ENCODE assay signal across 8 cellular contexts in genomic region chr2:178523596-178524134, GRCh38. TPM values are rescaled to one million over a fixed set of nuclear protein-coding genes. Genes with fewer than 3 reads are reported as not detected.
DNase-seq lines count a peak whose midpoint lies in the region; ATAC-seq and TF ChIP-seq lines count a peak whose summit lies in the region.

No MANE protein-coding gene starts in this region.

- H3K4me1 ChIP-seq in HUES6 (ENCODE audit: control insufficient read depth, insufficient read depth, low read length) (no peaks in the 10 kb centered on the region), mucosa of descending colon (ENCODE audit: low read depth) (peaks cover 7% of the 10 kb centered on the region)

- intact Hi-C loops in mucosa of descending colon (cut with DNase I, micrococcal nuclease): no loop called here

- no peak overlapping the region; the same call in 1 of the 2 replicates for H3K27ac ChIP-seq in HUES6 (ENCODE audit: low read depth, low read length)

- TF ChIP-seq CTCF in choroid plexus epithelial cell (conservative IDR thresholded peaks at IDR 0.05; ENCODE audit: low read depth, low read length) (no peak), mucosa of descending colon (IDR thresholded peaks at IDR 0.05) (no peak)

- peak overlapping the region; percentile 83 for H3K9ac ChIP-seq in HUES6 (ENCODE audit: low read length)

- H3K36me3 ChIP-seq in HUES6 (ENCODE audit: control insufficient read depth, insufficient read depth, low read length): peaks cover 10% of the 10 kb centered on the region; the same call in 1 of the 2 replicates
- H3K36me3 ChIP-seq in mucosa of descending colon (ENCODE audit: low read depth): no peaks in the 10 kb centered on the region

- H3K4me3 ChIP-seq in HUES6 (ENCODE audit: low read depth, low read length): peak overlapping the region; percentile 84
- peak overlapping the region; percentile 69 for H3K4me3 ChIP-seq in choroid plexus epithelial cell (ENCODE audit: low read depth, low read length)
- peak overlapping the region; percentile 40 for H3K4me3 ChIP-seq in mucosa of descending colon

- H3K9me3 ChIP-seq in HUES6 (ENCODE audit: control insufficient read depth, insufficient read depth, low read depth, low read length) (no peaks in the 10 kb centered on the region), mucosa of descending colon (no peaks in the 10 kb centered on the region)

- DNase-seq in choroid plexus epithelial cell (ENCODE audit: low read depth): no peak
- DNase-seq in mucosa of descending colon: no peak
- no peak for DNase-seq in globus pallidus (ENCODE audit: low spot score)
- DNase-seq in cerebellar nuclear complex (lab: John Stamatoyannopoulos, UW): no peak

- peak; percentile 14 for ATAC-seq in GM18511 (IDR thresholded peaks at IDR 0.05; ENCODE audit: unreplicated experiment)
- peak; percentile 25 for ATAC-seq in mucosa of descending colon
- no peak for ATAC-seq in HG03108 (IDR thresholded peaks at IDR 0.05; ENCODE audit: unreplicated experiment)
- no peak for ATAC-seq in GM19452 (IDR thresholded peaks at IDR 0.05; ENCODE audit: unreplicated experiment)

- H3K27me3 ChIP-seq in HUES6 (ENCODE audit: control insufficient read depth, insufficient read depth, low read length): no peaks in the 10 kb centered on the region

RNA-seq across cellular contexts. Expression of gene PLEKHA3, which starts 43.4 kb away (rescaled TPM):
- total RNA-seq in mucosa of descending colon: 10 to 100 TPM; 24.1 to 47.6 (median 26.3) TPM

RNA-seq across cellular contexts. Expression of gene FKBP7, which starts 45.3 kb away (rescaled TPM):
- total RNA-seq in mucosa of descending colon: 1 to 10 TPM; 2.1 to 8.7 (median 7.3) TPM

Comparison
In these comparisons a context has a peak if more than half of its experiments do, and no peak if none do; other contexts are left out.
1. ATAC-seq: peak in GM18511 (single experiment) and mucosa of descending colon (single experiment); none in HG03108 (single experiment) and GM19452 (single experiment).
2. Peak in every context shown above with its lines, with median percentiles within 50 percentile points of each other: H3K4me3 ChIP-seq.